Comparison of ENCODE assay signal across 8 cellular contexts in genomic region chr17:75808905-75809621, GRCh38. TPM values are rescaled to one million over a fixed set of nuclear protein-coding genes. Genes with fewer than 3 reads are reported as not detected.
DNase-seq lines count a peak whose midpoint lies in the region; ATAC-seq and TF ChIP-seq lines count a peak whose summit lies in the region.

No MANE protein-coding gene starts in this region.

- peak overlapping the region; percentile 18 for H3K27ac Mint-ChIP-seq in endodermal cell

- peaks cover 8% of the 10 kb centered on the region for H3K79me2 ChIP-seq in trophoblast cell (ENCODE audit: control insufficient read depth, insufficient read depth, low read length, poor library complexity)

- H2AK5ac ChIP-seq in trophoblast cell (ENCODE audit: low read length) = peak overlapping the region; percentile 53

- peak overlapping the region; percentile 73 for H2BK120ac ChIP-seq in trophoblast cell (ENCODE audit: insufficient read depth, low read length, poor library complexity)

- ATAC-seq in HG02981 (IDR thresholded peaks at IDR 0.05; ENCODE audit: unreplicated experiment) (no peak), GM21717 (IDR thresholded peaks at IDR 0.05; ENCODE audit: unreplicated experiment) (no peak)

- WGBS in endodermal cell (ENCODE audit: insufficient coverage in 1 of 2, insufficient read length in 1 of 2), 2 experiments = 90 to 99% methylated on average over 9 to 18 of the region's 18 CpGs
- WGBS in trophoblast cell (ENCODE audit: extremely low coverage, insufficient coverage, insufficient read length) = no CpG with 5 or more reads among the region's 18 CpGs

- H2BK5ac ChIP-seq in trophoblast cell (ENCODE audit: low read depth, low read length, poor library complexity) = peak overlapping the region; percentile 74

- H3K4me2 ChIP-seq in trophoblast cell (ENCODE audit: low read length) = no peak overlapping the region

- no peak overlapping the region for H3K4me3 Mint-ChIP-seq in endodermal cell

- no peak overlapping the region for H3K9ac ChIP-seq in endodermal cell (ENCODE audit: extremely low read depth, low read length, poor library complexity, severe bottlenecking)
- peak overlapping the region; percentile 4 for H3K9ac ChIP-seq in trophoblast cell (ENCODE audit: low read length)

- no peaks in the 10 kb centered on the region for H3K9me3 ChIP-seq in endodermal cell (ENCODE audit: control insufficient read depth, low read length)
- no peaks in the 10 kb centered on the region for H3K9me3 ChIP-seq in trophoblast cell (ENCODE audit: insufficient read depth, low read depth, low read length)

- no peaks in the 10 kb centered on the region for H3K27me3 ChIP-seq in endodermal cell (ENCODE audit: control insufficient read depth, insufficient read depth, low read length, poor library complexity, severe bottlenecking)
- H3K27me3 ChIP-seq in trophoblast cell (ENCODE audit: insufficient read depth, low read length) = no peaks in the 10 kb centered on the region

- no peaks in the 10 kb centered on the region for H3K9me3 Mint-ChIP-seq in endodermal cell

- H3K4me1 ChIP-seq in endodermal cell (ENCODE audit: control insufficient read depth, insufficient read depth, low read length) (no peaks in the 10 kb centered on the region), trophoblast cell (ENCODE audit: control insufficient read depth in 1 of 2, insufficient read depth in 2 of 2, low read length in 2 of 2) (peaks cover 18 to 19% of the 10 kb centered on the region in 2 experiments)

- no peaks in the 10 kb centered on the region for H3K27me3 Mint-ChIP-seq in endodermal cell (ENCODE audit: insufficient read depth)

- H3K18ac ChIP-seq in trophoblast cell (ENCODE audit: low read length) = peak overlapping the region; percentile 69

- H4K12ac ChIP-seq in trophoblast cell (ENCODE audit: low read depth, low read length) = no peak overlapping the region

- H4K8ac ChIP-seq in trophoblast cell (ENCODE audit: low read depth, low read length) = peak overlapping the region; percentile 45

- H2BK12ac ChIP-seq in trophoblast cell (ENCODE audit: low read length) = peak overlapping the region; percentile 63

- H4K91ac ChIP-seq in trophoblast cell (ENCODE audit: low read depth, low read length) = peak overlapping the region; percentile 80

- H3K27ac ChIP-seq in endodermal cell (ENCODE audit: low read depth, low read length) (peak overlapping the region; percentile 49), trophoblast cell (ENCODE audit: low read depth, low read length) (peak overlapping the region; percentile 83)

- peaks cover 12% of the 10 kb centered on the region for H3K79me1 ChIP-seq in trophoblast cell (ENCODE audit: low read length)

- peak overlapping the region; percentile 44 for H3K14ac ChIP-seq in trophoblast cell (ENCODE audit: low read length)

- H3K4ac ChIP-seq in trophoblast cell (ENCODE audit: low read depth, low read length) = peak overlapping the region; percentile 15

- no peaks in the 10 kb centered on the region for H3K4me1 Mint-ChIP-seq in endodermal cell

- peak overlapping the region; percentile 17 for H2AFZ ChIP-seq in trophoblast cell (ENCODE audit: insufficient read depth, low read length, poor library complexity)

- H3K36me3 ChIP-seq in endodermal cell (ENCODE audit: control insufficient read depth, insufficient read depth, low read length) (peaks cover 36% of the 10 kb centered on the region), trophoblast cell (ENCODE audit: control insufficient read depth in 1 of 2, insufficient read depth in 2 of 2, low read length in 2 of 2) (peaks cover 38 to 42% of the 10 kb centered on the region in 2 experiments)

- DNase-seq in GM04504 (ENCODE audit: low read depth) (peak; percentile 46), HS-5 (ENCODE audit: low read depth) (peak; percentile 59), endodermal cell (peak; percentile 49), trophoblast cell (peak; percentile 93 to 95), EL (no peak), AG08396 (ENCODE audit: low spot score) (no peak)

- no peak for TF ChIP-seq CTCF in endodermal cell (conservative IDR thresholded peaks at IDR 0.05)

- H3K4me3 ChIP-seq in endodermal cell (ENCODE audit: low read length) (no peak overlapping the region), trophoblast cell (ENCODE audit: low read depth, low read length) (no peak overlapping the region)

- no peak overlapping the region for H3K23ac ChIP-seq in trophoblast cell (ENCODE audit: low read length)

- H3K36me3 Mint-ChIP-seq in endodermal cell (ENCODE audit: low read depth) = peaks cover 21% of the 10 kb centered on the region

RNA-seq across cellular contexts. Expression of gene UNK, which starts 24.5 kb away (rescaled TPM):
- total RNA-seq in endodermal cell = 10 to 100 TPM; 38.0 to 39.0 TPM
- polyA plus RNA-seq in endodermal cell (2013, experiment 1 of 2) = 40.1 TPM
- polyA plus RNA-seq in endodermal cell (2013, experiment 2 of 2) = 37.5 TPM
- polyA plus RNA-seq in trophoblast cell (2013) = 20.5 and 22.3 TPM in 2 replicates

RNA-seq across cellular contexts. Expression of gene UNC13D, which starts 35.1 kb away (rescaled TPM):
- 1 to 10 TPM; 6.3 to 6.4 TPM for total RNA-seq in endodermal cell
- 1.1 TPM for polyA plus RNA-seq in endodermal cell (2013, experiment 1 of 2)
- polyA plus RNA-seq in endodermal cell (2013, experiment 2 of 2) = 2.6 TPM
- 4.4 and 4.9 TPM in 2 replicates for polyA plus RNA-seq in trophoblast cell (2013)

RNA-seq across cellular contexts. Expression of gene GALK1, which starts 44.1 kb away (rescaled TPM):
- total RNA-seq in endodermal cell = 10 to 100 TPM; 26.7 to 33.2 TPM
- polyA plus RNA-seq in endodermal cell (2013, experiment 1 of 2) = 25.1 TPM
- polyA plus RNA-seq in endodermal cell (2013, experiment 2 of 2) = 22.8 TPM
- polyA plus RNA-seq in trophoblast cell (2013) = 14.2 TPM in 2 replicates

RNA-seq across cellular contexts. Expression of gene WBP2, which starts 46.1 kb away (rescaled TPM):
- 10 to 100 TPM; 74.3 to 82.7 TPM for total RNA-seq in endodermal cell
- polyA plus RNA-seq in endodermal cell (2013, experiment 1 of 2) = 89.2 TPM
- 87.4 TPM for polyA plus RNA-seq in endodermal cell (2013, experiment 2 of 2)
- 131 and 133 TPM in 2 replicates for polyA plus RNA-seq in trophoblast cell (2013)

Comparison
In these comparisons a context has a peak if more than half of its experiments do, and no peak if none do; other contexts are left out.
1. DNase-seq: peak in GM04504 (single experiment), HS-5 (single experiment), endodermal cell (single experiment) and trophoblast cell (2 of 2); none in EL (single experiment) and AG08396 (single experiment).